Comparison of ENCODE assay signal across 1 cellular context in the genomic region with DNA sequence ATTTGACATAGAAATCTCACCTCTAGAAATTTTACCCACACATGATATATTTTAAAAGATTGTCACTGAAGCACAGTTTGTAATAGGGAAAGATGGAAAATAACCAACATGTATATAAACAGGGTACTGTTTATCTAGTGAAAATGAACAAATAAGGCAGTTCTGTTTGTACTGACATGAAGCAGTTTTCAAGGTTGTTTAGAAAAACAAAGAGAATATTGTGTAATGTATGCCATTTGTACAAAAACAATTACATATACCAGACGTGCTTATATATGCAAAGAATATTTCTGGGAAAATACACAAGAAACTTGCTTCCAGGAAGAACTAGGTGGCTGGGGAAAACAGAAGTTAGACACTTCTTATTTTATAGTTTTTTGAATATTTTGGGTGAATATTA.
TF ChIP-seq lines count a peak whose summit lies in the region.

No MANE protein-coding gene starts in this region.

TF ChIP-seq in HepG2, 621 proteins besides CTCF, POLR2A, EP300 and RAD21 (continued from another document):
- TF ChIP-seq, protein P1, sequence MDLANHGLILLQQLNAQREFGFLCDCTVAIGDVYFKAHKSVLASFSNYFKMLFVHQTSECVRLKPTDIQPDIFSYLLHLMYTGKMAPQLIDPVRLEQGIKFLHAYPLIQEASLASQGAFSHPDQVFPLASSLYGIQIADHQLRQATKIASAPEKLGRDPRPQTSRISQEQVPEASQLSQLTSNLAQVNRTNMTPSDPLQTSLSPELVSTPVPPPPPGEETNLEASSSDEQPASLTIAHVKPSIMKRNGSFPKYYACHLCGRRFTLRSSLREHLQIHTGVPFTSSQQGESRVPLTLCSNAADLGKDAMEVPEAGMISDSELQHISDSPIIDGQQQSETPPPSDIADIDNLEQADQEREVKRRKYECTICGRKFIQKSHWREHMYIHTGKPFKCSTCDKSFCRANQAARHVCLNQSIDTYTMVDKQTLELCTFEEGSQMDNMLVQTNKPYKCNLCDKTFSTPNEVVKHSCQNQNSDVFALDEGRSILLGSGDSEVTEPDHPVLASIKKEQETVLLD (CRISPR knock-in tag; IDR thresholded peaks at IDR 0.05; ENCODE audit: low read depth), result no peak
- TF ChIP-seq SNAPC4 (CRISPR knock-in tag; IDR thresholded peaks at IDR 0.05) (no peak), MAF1 (CRISPR knock-in tag; IDR thresholded peaks at IDR 0.05; ENCODE audit: borderline replicate concordance) (no peak), TEAD3 (CRISPR knock-in tag; optimal IDR thresholded peaks at IDR 0.05; ENCODE audit: borderline replicate concordance) (no peak), FOXP1 (IDR thresholded peaks at IDR 0.05) (no peak), FOXP1 (CRISPR knock-in tag; IDR thresholded peaks at IDR 0.05) (peak; percentile 44; the same call in 1 of the 2 replicates), MXI1 (IDR thresholded peaks at IDR 0.05; ENCODE audit: borderline replicate concordance, low read depth, low read length) (no peak), ZFP91 (CRISPR knock-in tag; IDR thresholded peaks at IDR 0.05; ENCODE audit: borderline replicate concordance) (no peak), SMAD9 (CRISPR knock-in tag; IDR thresholded peaks at IDR 0.05) (no peak), ZBTB34 (CRISPR knock-in tag; IDR thresholded peaks at IDR 0.05) (no peak), ZNF354B (CRISPR knock-in tag; IDR thresholded peaks at IDR 0.05) (no peak), PHF5A (CRISPR knock-in tag; IDR thresholded peaks at IDR 0.05; ENCODE audit: low read depth, unreplicated experiment) (no peak)
